21 cellular contexts compared by ENCODE assay signal in the genomic region with DNA sequence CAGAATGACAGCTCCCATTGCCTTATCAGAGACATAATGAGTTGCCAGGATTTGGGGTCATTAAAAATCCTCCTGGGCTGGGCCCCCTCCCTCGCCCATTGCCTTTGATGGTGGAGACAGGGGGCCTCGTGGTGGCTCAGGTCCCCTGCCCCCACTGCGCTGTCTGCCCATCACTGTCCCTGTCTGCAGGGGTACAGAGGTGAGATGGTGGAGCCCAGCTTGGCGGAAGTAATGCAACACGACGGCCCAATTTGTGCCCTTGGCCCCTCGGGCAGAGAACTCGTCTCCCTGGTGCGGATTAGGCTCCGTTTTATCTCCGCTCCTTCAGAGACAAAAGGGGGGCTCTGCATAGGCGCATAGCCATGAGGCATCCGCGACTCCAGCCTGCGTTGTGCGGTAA.
"Had no signal": no experiment of that assay in that cellular context is flagged by ENCODE, and none has a peak within 500 bp of the region (broad histone marks: within the 10 kb centered on the region; RNA-seq: fewer than 3 reads in every experiment).

No MANE protein-coding gene starts in this region.

- H3K4me1 ChIP-seq: Peyer's patch, SJCRH30 had no signal

- H3K27ac Mint-ChIP-seq: IgD-negative memory B cell had no signal

- H3K36me3 Mint-ChIP-seq: IgD-negative memory B cell had no signal

- H3K4me2 ChIP-seq: KMS-11, PC-9 had no signal

- H3K9ac ChIP-seq: KMS-11 had no signal

- H3K27ac ChIP-seq: HL-60, KMS-11, PC-9, Peyer's patch, SJCRH30 had no signal

- H3K27me3 ChIP-seq: Peyer's patch, SJCRH30 had no signal

- DNase-seq: Kasumi-1, MM.1S, NCI-H1092 treated with DMSO at 0.1 percent for 48 hours, NCI-H1436, NCI-H187, NCI-H2029, NCI-H2081 treated with DMSO at 0.1 percent for 48 hours, NCI-H2171, NCI-H226, NCI-H510A, NCI-H524 treated with DMSO at 0.1 percent for 48 hours, NCI-H69, NCI-H774, PC-9, Peyer's patch, SHP77 treated with DMSO at 0.1 percent for 48 hours, SJCRH30 had no signal

- H3K4me3 ChIP-seq: K562, PC-9, Peyer's patch, SJCRH30 had no signal

- ATAC-seq: K562 had no signal

- H3K36me3 ChIP-seq: Peyer's patch, SJCRH30 had no signal
